18 cellular contexts compared by ENCODE assay signal in genomic region chr9:16628421-16628820, GRCh38.
A peak's percentile ranks its signal among the peaks of the same experiment; 100 is the strongest.
DNase-seq lines count a peak whose midpoint lies in the region; ATAC-seq and TF ChIP-seq lines count a peak whose summit lies in the region.
"Had no signal": no experiment of that assay in that cellular context is flagged by ENCODE, and none has a peak within 500 bp of the region (broad histone marks: within the 10 kb centered on the region; RNA-seq: fewer than 3 reads in every experiment).

No MANE protein-coding gene starts in this region.

- H3K9me3 Mint-ChIP-seq in CD8-positive, alpha-beta T cell, result peaks cover 3% of the 10 kb centered on the region
- no peaks in the 10 kb centered on the region for H3K9me3 Mint-ChIP-seq in activated T-helper 1 cell treated with anti-CD3 and anti-CD28 coated beads, Interleukin-12 subunit alpha, Interleukin-12 subunit beta, Interleukin-2, Interleukin-4 antibody, amounts not matched to agents 30 ng/mL and 10 ng/mL and 1 ng/mL, durations not matched to agents 14 hours and 24 hours and 36 hours
- H3K9me3 Mint-ChIP-seq: central memory CD8-positive, alpha-beta T cell; neural crest cell had no signal

- peaks cover 0 to 35% (median 6%) of the 10 kb centered on the region in 12 donors for H3K4me1 ChIP-seq in heart left ventricle
- peaks cover 48% of the 10 kb centered on the region for H3K4me1 ChIP-seq in mesodermal cell (ENCODE audit: control insufficient read depth, insufficient read depth, low read length, poor library complexity, severe bottlenecking)
- H3K4me1 ChIP-seq in transverse colon, result peaks cover 6 to 23% (median 13%) of the 10 kb centered on the region in 4 donors
- H3K4me1 ChIP-seq in CD8-positive, alpha-beta T cell (ENCODE audit: insufficient read depth, low read length), result no peaks in the 10 kb centered on the region

- no peak overlapping the region for H3K4me3 Mint-ChIP-seq in CD8-positive, alpha-beta T cell
- H3K4me3 Mint-ChIP-seq in activated T-helper 1 cell treated with anti-CD3 and anti-CD28 coated beads, Interleukin-12 subunit alpha, Interleukin-12 subunit beta, Interleukin-2, Interleukin-4 antibody, amounts not matched to agents 30 ng/mL and 10 ng/mL and 1 ng/mL, durations not matched to agents 14 hours and 24 hours and 36 hours, result no peak overlapping the region
- H3K4me3 Mint-ChIP-seq: activated naive CD4-positive, alpha-beta T cell treated with anti-CD3 and anti-CD28 coated beads, Interleukin-2, amount 10 ng/mL, durations not matched to agents 7 days and 5 days; central memory CD8-positive, alpha-beta T cell; neural crest cell; stimulated activated effector memory CD8-positive, alpha-beta T cell treated with anti-CD3 and anti-CD28 coated beads, Interleukin-12 subunit alpha, Interleukin-12 subunit beta, amount 100 ng/mL, for 72 hours had no signal

- no peaks in the 10 kb centered on the region for H3K36me3 Mint-ChIP-seq in CD8-positive, alpha-beta T cell
- H3K36me3 Mint-ChIP-seq in activated T-helper 1 cell treated with anti-CD3 and anti-CD28 coated beads, Interleukin-12 subunit alpha, Interleukin-12 subunit beta, Interleukin-2, Interleukin-4 antibody, amounts not matched to agents 30 ng/mL and 10 ng/mL and 1 ng/mL, durations not matched to agents 14 hours and 24 hours and 36 hours (ENCODE audit: low read depth), result no peaks in the 10 kb centered on the region
- H3K36me3 Mint-ChIP-seq: activated naive CD4-positive, alpha-beta T cell treated with anti-CD3 and anti-CD28 coated beads, Interleukin-2, amount 10 ng/mL, durations not matched to agents 7 days and 5 days; stimulated activated effector memory CD8-positive, alpha-beta T cell treated with anti-CD3 and anti-CD28 coated beads, Interleukin-12 subunit alpha, Interleukin-12 subunit beta, amount 100 ng/mL, for 72 hours had no signal

- TF ChIP-seq POLR2A in heart left ventricle (IDR thresholded peaks at IDR 0.05) (no peak), transverse colon (IDR thresholded peaks at IDR 0.05) (no peak)

- peak overlapping the region in 8 of 12 donors; percentile 3 to 76 (median 47) for H3K27ac ChIP-seq in heart left ventricle
- H3K27ac ChIP-seq in brain microvascular endothelial cell, result peak overlapping the region; percentile 84
- peak overlapping the region; percentile 92 for H3K27ac ChIP-seq in mesodermal cell (ENCODE audit: low read depth, low read length, severe bottlenecking)
- H3K27ac ChIP-seq in transverse colon, result peak overlapping the region; percentile 45 to 74 (median 56)
- no peak overlapping the region for H3K27ac ChIP-seq in CD8-positive, alpha-beta T cell (ENCODE audit: low read depth, low read length)
- H3K27ac ChIP-seq: VCaP had no signal

- in situ Hi-C loops in brain microvascular endothelial cell (cut with HindIII; ENCODE audit: low pct_ligation_motif_present, low sequenced_read_pairs), result no loop called here
- in situ Hi-C loops in transverse colon (cut with MboI; ENCODE audit: low pct_ligation_motif_present in 1 of 4, low pct_unique_long_range_greater_than_20kb in 1 of 4, low sequenced_read_pairs in 3 of 4), result no loop called here

- H3K36me3 ChIP-seq in heart left ventricle, result no peaks in the 10 kb centered on the region
- no peaks in the 10 kb centered on the region for H3K36me3 ChIP-seq in brain microvascular endothelial cell (replicated peaks)
- H3K36me3 ChIP-seq in mesodermal cell (ENCODE audit: control insufficient read depth, insufficient read depth, low read length), result no peaks in the 10 kb centered on the region
- H3K36me3 ChIP-seq in transverse colon, result no peaks in the 10 kb centered on the region
- no peaks in the 10 kb centered on the region for H3K36me3 ChIP-seq in CD8-positive, alpha-beta T cell (ENCODE audit: insufficient read depth, low read length)

- no peaks in the 10 kb centered on the region for H3K27me3 Mint-ChIP-seq in CD8-positive, alpha-beta T cell (ENCODE audit: low read depth)
- no peaks in the 10 kb centered on the region for H3K27me3 Mint-ChIP-seq in activated T-helper 1 cell treated with anti-CD3 and anti-CD28 coated beads, Interleukin-12 subunit alpha, Interleukin-12 subunit beta, Interleukin-2, Interleukin-4 antibody, amounts not matched to agents 30 ng/mL and 10 ng/mL and 1 ng/mL, durations not matched to agents 14 hours and 24 hours and 36 hours (ENCODE audit: insufficient read depth)
- H3K27me3 Mint-ChIP-seq: activated naive CD4-positive, alpha-beta T cell treated with anti-CD3 and anti-CD28 coated beads, Interleukin-2, amount 10 ng/mL, durations not matched to agents 7 days and 5 days; central memory CD8-positive, alpha-beta T cell had no signal

- H3K27me3 ChIP-seq in heart left ventricle, result no peaks in the 10 kb centered on the region
- no peaks in the 10 kb centered on the region for H3K27me3 ChIP-seq in brain microvascular endothelial cell (replicated peaks)
- H3K27me3 ChIP-seq in transverse colon, result no peaks in the 10 kb centered on the region
- H3K27me3 ChIP-seq in CD8-positive, alpha-beta T cell (ENCODE audit: insufficient read depth, low read length), result no peaks in the 10 kb centered on the region

- POLR2A ChIA-PET in CD8-positive, alpha-beta T cell (lab: Charles Lee), result no interaction called here

- ATAC-seq in heart left ventricle, result no peak
- ATAC-seq in HG03571 (IDR thresholded peaks at IDR 0.05; ENCODE audit: unreplicated experiment), result no peak
- ATAC-seq in CD8-positive, alpha-beta T cell, result no peak
- ATAC-seq: left lobe of liver; PC-3; stimulated activated effector memory CD8-positive, alpha-beta T cell treated with anti-CD3 and anti-CD28 coated beads, Interleukin-12 subunit alpha, Interleukin-12 subunit beta, amount 100 ng/mL, for 72 hours had no signal

- 82 to 87% (median 83%) methylated on average over 7 of the region's 7 CpGs for WGBS in heart left ventricle, 4 donors
- 91 to 100% methylated on average over 4 of the region's 7 CpGs for WGBS in mesodermal cell (ENCODE audit: insufficient coverage in 2 of 2), 2 experiments
- WGBS in transverse colon (ENCODE audit: low coverage in 1 of 2), 2 donors, result 77 to 84% methylated on average over 4 to 7 of the region's 7 CpGs

- no peak for TF ChIP-seq CTCF in heart left ventricle (IDR thresholded peaks at IDR 0.05)
- no peak for TF ChIP-seq CTCF in brain microvascular endothelial cell (IDR thresholded peaks at IDR 0.05; ENCODE audit: low read depth, low read length, missing control alignments)
- no peak for TF ChIP-seq CTCF in transverse colon (IDR thresholded peaks at IDR 0.05)
- TF ChIP-seq CTCF in CD8-positive, alpha-beta T cell (IDR thresholded peaks at IDR 0.05), result no peak

- no peaks in the 10 kb centered on the region for H3K4me1 Mint-ChIP-seq in CD8-positive, alpha-beta T cell (ENCODE audit: low read depth)
- no peaks in the 10 kb centered on the region for H3K4me1 Mint-ChIP-seq in activated T-helper 1 cell treated with anti-CD3 and anti-CD28 coated beads, Interleukin-12 subunit alpha, Interleukin-12 subunit beta, Interleukin-2, Interleukin-4 antibody, amounts not matched to agents 30 ng/mL and 10 ng/mL and 1 ng/mL, durations not matched to agents 14 hours and 24 hours and 36 hours (ENCODE audit: low read depth)
- H3K4me1 Mint-ChIP-seq: activated naive CD4-positive, alpha-beta T cell treated with anti-CD3 and anti-CD28 coated beads, Interleukin-2, amount 10 ng/mL, durations not matched to agents 7 days and 5 days; central memory CD8-positive, alpha-beta T cell; stimulated activated effector memory CD8-positive, alpha-beta T cell treated with anti-CD3 and anti-CD28 coated beads, Interleukin-12 subunit alpha, Interleukin-12 subunit beta, amount 100 ng/mL, for 72 hours had no signal

- no peak for TF ChIP-seq EP300 in transverse colon (IDR thresholded peaks at IDR 0.05; ENCODE audit: low read depth)

- DNase-seq in heart left ventricle (no peak), cardiac septum (ENCODE audit: low spot score) (no peak), brain microvascular endothelial cell (peak; percentile 40), transverse colon (no peak)
- no peak for DNase-seq in CD8-positive, alpha-beta T cell
- DNase-seq in activated T-helper 1 cell treated with anti-CD3 and anti-CD28 coated beads, Interleukin-12 subunit alpha, Interleukin-12 subunit beta, Interleukin-2, Interleukin-4 antibody, amounts not matched to agents 30 ng/mL and 10 ng/mL and 1 ng/mL, durations not matched to agents 14 hours and 24 hours and 36 hours (ENCODE audit: low spot score), result no peak
- DNase-seq: activated naive CD4-positive, alpha-beta T cell treated with anti-CD3 and anti-CD28 coated beads, Interleukin-2, amount 10 ng/mL, durations not matched to agents 7 days and 5 days; H7; NCI-H146; NCI-H510A treated with DMSO at 0.1 percent for 48 hours; PC-3 had no signal

- intact Hi-C loops in heart left ventricle (cut with DNase I) (loop anchor here in 1 of 10 donors (10.0 kb wide), 1 partner anchor 96 kb away; no protein-coding TSS in a partner anchor), cardiac septum (cut with DNase I) (loop anchor here (5.0 kb wide), 1 partner anchor 79 kb away; no protein-coding TSS in a partner anchor), transverse colon (cut with DNase I; ENCODE audit: low total_unique reads) (no loop called here)
- intact Hi-C loops in CD8-positive, alpha-beta T cell (cut with DNase I, micrococcal nuclease), result no loop called here
- intact Hi-C loops in activated T-helper 1 cell treated with anti-CD3 and anti-CD28 coated beads, Interleukin-12 subunit alpha, Interleukin-12 subunit beta, Interleukin-2, Interleukin-4 antibody, amounts not matched to agents 30 ng/mL and 10 ng/mL and 1 ng/mL, durations not matched to agents 14 hours and 24 hours and 36 hours (cut with micrococcal nuclease), result no loop called here

- no peaks in the 10 kb centered on the region for H3K9me3 ChIP-seq in heart left ventricle
- H3K9me3 ChIP-seq in mesodermal cell (ENCODE audit: control insufficient read depth, low read length), result no peaks in the 10 kb centered on the region
- no peaks in the 10 kb centered on the region for H3K9me3 ChIP-seq in transverse colon
- H3K9me3 ChIP-seq in CD8-positive, alpha-beta T cell (ENCODE audit: low read length), result no peaks in the 10 kb centered on the region

- H3K27ac Mint-ChIP-seq in CD8-positive, alpha-beta T cell, result no peak overlapping the region
- H3K27ac Mint-ChIP-seq in activated T-helper 1 cell treated with anti-CD3 and anti-CD28 coated beads, Interleukin-12 subunit alpha, Interleukin-12 subunit beta, Interleukin-2, Interleukin-4 antibody, amounts not matched to agents 30 ng/mL and 10 ng/mL and 1 ng/mL, durations not matched to agents 14 hours and 24 hours and 36 hours, result no peak overlapping the region
- H3K27ac Mint-ChIP-seq: activated naive CD4-positive, alpha-beta T cell treated with anti-CD3 and anti-CD28 coated beads, Interleukin-2, amount 10 ng/mL, durations not matched to agents 7 days and 5 days; stimulated activated effector memory CD8-positive, alpha-beta T cell treated with anti-CD3 and anti-CD28 coated beads, Interleukin-12 subunit alpha, Interleukin-12 subunit beta, amount 100 ng/mL, for 72 hours had no signal

- CTCF ChIA-PET in CD8-positive, alpha-beta T cell (lab: Charles Lee), result no interaction called here

- H3K4me3 ChIP-seq in heart left ventricle, result peak overlapping the region in 2 of 12 donors; percentile 21 to 28
- H3K4me3 ChIP-seq in brain microvascular endothelial cell (ENCODE audit: low read depth, low read length), result no peak overlapping the region
- no peak overlapping the region for H3K4me3 ChIP-seq in mesodermal cell (ENCODE audit: extremely low read depth, insufficient read depth, low read length, poor library complexity, severe bottlenecking)
- H3K4me3 ChIP-seq in transverse colon, result no peak overlapping the region
- H3K4me3 ChIP-seq in CD8-positive, alpha-beta T cell (ENCODE audit: low read depth, low read length), result no peak overlapping the region
